ENCODE assay signal across 8 cellular contexts in genomic region chr6:71091946-71092345, GRCh38.
"Had no signal": no experiment of that assay in that cellular context is flagged by ENCODE, and none has a peak within 500 bp of the region (broad histone marks: within the 10 kb centered on the region; RNA-seq: fewer than 3 reads in every experiment).

No MANE protein-coding gene starts in this region.

- H3K4me3 Mint-ChIP-seq: HFFc6, IgD-negative memory B cell had no signal

- H3K9ac ChIP-seq: GM23248 had no signal

- H3K4me3 ChIP-seq: GM23248, HAP-1 had no signal

- H3K27ac Mint-ChIP-seq: HFFc6, IgD-negative memory B cell had no signal

- H3K9me3 ChIP-seq: HAP-1 had no signal

- H3K9me3 Mint-ChIP-seq: HFFc6, IgD-negative memory B cell had no signal

- ATAC-seq: HCT116, HepG2 had no signal

- H3K27ac ChIP-seq: GM23248 had no signal

- H3K36me3 Mint-ChIP-seq: IgD-negative memory B cell had no signal

- H3K27me3 Mint-ChIP-seq: IgD-negative memory B cell had no signal

- H2AFZ ChIP-seq: GM23248 had no signal

- H3K36me3 ChIP-seq: HAP-1 had no signal

- H3K4me1 ChIP-seq: HAP-1 had no signal

- DNase-seq: GM23248, GOT3, H7, HFFc6 had no signal

- H3K4me1 Mint-ChIP-seq: IgD-negative memory B cell had no signal
